In the genomic region with DNA sequence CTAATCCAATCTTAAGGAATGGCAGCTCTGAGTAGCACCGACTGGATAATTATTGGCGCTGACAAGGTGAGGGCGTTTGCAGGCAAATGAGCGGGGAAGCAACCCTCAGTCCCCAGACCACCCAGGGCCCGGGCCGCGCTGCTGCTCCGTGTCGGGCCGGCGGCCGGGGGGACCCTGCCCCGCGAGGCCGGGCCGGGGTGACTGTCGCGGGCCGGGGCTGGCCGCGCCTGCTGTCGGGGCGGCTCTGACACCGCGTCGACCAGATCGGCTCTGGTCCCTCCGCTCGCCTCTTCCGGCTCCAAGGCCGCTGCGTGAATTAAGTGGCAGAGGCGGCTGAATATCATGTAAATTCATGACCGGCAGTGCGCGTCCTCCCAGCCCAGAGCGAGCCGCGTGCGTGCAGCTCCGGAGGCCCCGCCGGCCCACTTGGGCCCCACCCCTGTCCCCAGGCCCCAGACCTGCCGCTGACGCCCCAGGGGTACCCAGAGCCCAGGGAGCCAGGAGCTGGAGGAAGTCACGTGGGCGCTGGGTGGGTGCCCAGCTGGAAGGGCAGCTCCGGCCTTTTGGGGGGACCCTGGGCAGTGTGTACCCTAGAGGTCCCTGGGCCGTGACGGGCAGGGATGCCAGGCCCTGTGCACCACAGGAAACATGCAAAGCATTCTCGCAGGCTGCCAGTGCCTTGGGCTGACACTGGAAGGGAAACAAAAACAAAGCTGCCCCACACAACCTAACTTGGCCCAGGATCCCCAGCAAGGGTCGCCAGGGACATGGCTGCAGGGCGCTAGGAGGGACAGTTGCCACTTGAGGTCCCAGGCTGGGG, we compare ENCODE assay signal across 23 cellular contexts.
"Had no signal": no experiment of that assay in that cellular context is flagged by ENCODE, and none has a peak within 500 bp of the region (broad histone marks: within the 10 kb centered on the region; RNA-seq: fewer than 3 reads in every experiment).

No MANE protein-coding gene starts in this region.

- DNase-seq: activated CD4-positive, alpha-beta T cell treated with anti-CD3 and anti-CD28 coated beads for 48 hours; activated CD4-positive, CD25-positive, alpha-beta regulatory T cell; activated CD8-positive, alpha-beta T cell treated with anti-CD3 and anti-CD28 coated beads for 36 hours; activated naive CD4-positive, alpha-beta T cell treated with Interleukin-2 at 50 U/mL for 16 hours; activated T-cell treated with anti-CD3 and anti-CD28 coated beads, Interleukin-2, amount 50 U/mL, for 1 hour; dermis blood vessel endothelial cell; foreskin melanocyte; glutamatergic neuron; hypothalamus; stimulated activated CD4-positive, alpha-beta T cell treated with anti-CD3 and anti-CD28 coated beads, Interleukin-15, amount 100 ng/mL, for 24 hours; stimulated activated CD4-positive, alpha-beta T cell treated with anti-CD3 and anti-CD28 coated beads, Interleukin-2, amount 100 ng/mL, for 48 hours; stomach; T-cell; T-helper 9 cell had no signal

- H3K27ac ChIP-seq: ascending aorta, epithelial cell of prostate, right atrium auricular region, skin epidermis, stomach, upper lobe of left lung had no signal

- ATAC-seq: activated CD8-positive, alpha-beta T cell treated with anti-CD3 and anti-CD28 coated beads for 36 hours; activated T-helper 17 cell treated with anti-CD3 and anti-CD28 coated beads, Interleukin-2, amount 50 U/mL, for 72 hours; left lobe of liver; SK-N-SH treated with all-trans-retinoic acid at 6 μM for 48 hours; T-cell had no signal

- H3K27me3 ChIP-seq: ascending aorta, right atrium auricular region, upper lobe of left lung had no signal

- H3K4me1 Mint-ChIP-seq: activated T-helper 17 cell treated with anti-CD3 and anti-CD28 coated beads, Interleukin-2, amount 50 U/mL, for 72 hours; T-cell had no signal

- H3K9me3 Mint-ChIP-seq: activated CD8-positive, alpha-beta T cell treated with anti-CD3 and anti-CD28 coated beads for 36 hours; activated T-helper 17 cell treated with anti-CD3 and anti-CD28 coated beads, Interleukin-2, amount 50 U/mL, for 72 hours; T-cell had no signal

- H3K36me3 Mint-ChIP-seq: T-cell had no signal

- H3K4me3 ChIP-seq: ascending aorta, right atrium auricular region, skin epidermis, stomach, upper lobe of left lung had no signal

- H3K27ac Mint-ChIP-seq: activated CD8-positive, alpha-beta T cell treated with anti-CD3 and anti-CD28 coated beads for 36 hours; activated T-helper 17 cell treated with anti-CD3 and anti-CD28 coated beads, Interleukin-2, amount 50 U/mL, for 72 hours; progenitor cell of endocrine pancreas; T-cell had no signal

- H3K4me3 Mint-ChIP-seq: activated CD8-positive, alpha-beta T cell treated with anti-CD3 and anti-CD28 coated beads for 36 hours; activated T-helper 17 cell treated with anti-CD3 and anti-CD28 coated beads, Interleukin-2, amount 50 U/mL, for 72 hours; T-cell had no signal
